In the genomic region with DNA sequence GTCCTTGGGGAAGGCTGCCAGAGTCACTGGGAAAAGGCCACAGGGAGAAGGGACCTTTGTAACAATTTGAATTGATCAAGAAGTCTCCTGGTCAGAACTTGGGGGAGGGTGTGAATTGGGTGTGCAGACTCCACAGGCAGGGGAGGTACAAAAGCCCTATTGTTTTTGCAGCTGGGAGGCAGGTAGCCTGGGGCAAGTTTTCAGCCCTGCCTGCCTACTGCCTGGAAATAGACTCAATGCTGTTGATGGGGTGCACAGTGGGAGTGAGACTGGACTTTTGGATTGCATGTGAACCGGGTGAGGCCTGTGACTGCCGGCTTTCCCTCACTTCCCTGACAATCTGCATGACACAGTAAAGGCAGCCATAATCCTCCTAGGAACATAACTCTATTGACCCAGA, we compare ENCODE assay signal across 27 cellular contexts.
"Had no signal": no experiment of that assay in that cellular context is flagged by ENCODE, and none has a peak within 500 bp of the region (broad histone marks: within the 10 kb centered on the region; RNA-seq: fewer than 3 reads in every experiment).

No MANE protein-coding gene starts in this region.

- H3K9me3 ChIP-seq: MG63, SJSA1 had no signal

- H3K4me3 ChIP-seq: cardiac muscle cell, MG63, SJSA1 had no signal

- H3K36me3 ChIP-seq: brain microvascular endothelial cell, cardiac muscle cell, MG63, SJSA1 had no signal

- H3K27ac ChIP-seq: brain microvascular endothelial cell, cardiac muscle cell, RWPE1, SJSA1 had no signal

- FAIRE-seq: astrocyte had no signal

- H3K4me1 ChIP-seq: SJSA1 had no signal

- DNase-seq: activated CD4-positive, alpha-beta T cell treated with anti-CD3 and anti-CD28 coated beads for 48 hours; activated CD4-positive, alpha-beta T cell treated with anti-CD3 and anti-CD28 coated beads, Interleukin-2, amount 50 U/mL, for 4 hours; activated CD4-positive, CD25-positive, alpha-beta regulatory T cell treated with anti-CD3 and anti-CD28 coated beads, Interleukin-2, amount 50 U/mL, for 72 hours; activated CD8-positive, alpha-beta memory T cell treated with anti-CD3 and anti-CD28 coated beads, Interleukin-2, amount 10 ng/mL, durations not matched to agents 7 days and 5 days; activated effector memory CD4-positive, alpha-beta T cell treated with Interleukin-2 at 50 U/mL for 16 hours; activated naive CD4-positive, alpha-beta T cell; activated naive CD8-positive, alpha-beta T cell treated with anti-CD3 and anti-CD28 coated beads, Interleukin-2, amount 50 U/mL, for 24 hours; activated T-cell treated with anti-CD3 and anti-CD28 coated beads, Interleukin-2, amount 50 U/mL, for 24 hours; amniotic stem cell; brain microvascular endothelial cell; MG63; MV-4-11; NCI-H1092 treated with DMSO at 0.1 percent for 48 hours; NCI-H1417 treated with DMSO at 0.1 percent for 48 hours; NCI-H1694; NCI-H2029; NCI-H2107; NCI-H510A treated with DMSO at 0.1 percent for 48 hours; NCI-H69; Right ventricle myocardium superior had no signal

- ATAC-seq: activated CD8-positive, alpha-beta memory T cell treated with anti-CD3 and anti-CD28 coated beads, Interleukin-2, amount 10 ng/mL, durations not matched to agents 7 days and 5 days; activated naive CD4-positive, alpha-beta T cell treated with anti-CD3 and anti-CD28 coated beads, Interleukin-2, amount 50 U/mL, for 72 hours; activated naive CD8-positive, alpha-beta T cell treated with anti-CD3 and anti-CD28 coated beads, Interleukin-2, amount 50 U/mL, for 24 hours; Panc1; WTC11 had no signal

- H3K27me3 ChIP-seq: brain microvascular endothelial cell, cardiac muscle cell, MG63, SJSA1 had no signal
